2 cellular contexts compared by ENCODE assay signal in genomic region chr2:47661310-47661709, GRCh38.
TF ChIP-seq lines count a peak whose summit lies in the region.

No MANE protein-coding gene starts in this region.

TF ChIP-seq in GM23338, 12 proteins besides CTCF, POLR2A, EP300 and RAD21 (continued from another document):
- TF ChIP-seq ZNF462 (CRISPR knock-in tag; IDR thresholded peaks at IDR 0.05), result no peak
- no peak for TF ChIP-seq CREB1 (CRISPR knock-in tag; IDR thresholded peaks at IDR 0.05; ENCODE audit: low read depth)
- TF ChIP-seq POLR2AphosphoS5 (IDR thresholded peaks at IDR 0.05; ENCODE audit: low read depth), result no peak
- TF ChIP-seq ETS1 (IDR thresholded peaks at IDR 0.05), result no peak
- no peak for TF ChIP-seq REST (IDR thresholded peaks at IDR 0.05; ENCODE audit: unreplicated experiment)
- TF ChIP-seq STAT1 (IDR thresholded peaks at IDR 0.05; ENCODE audit: unreplicated experiment), result no peak
- TF ChIP-seq ZNF331 (CRISPR knock-in tag; IDR thresholded peaks at IDR 0.05; ENCODE audit: low read depth), result no peak

TF ChIP-seq in H1, 55 proteins besides CTCF, POLR2A, EP300 and RAD21 (continued from another document):
- TF ChIP-seq ZNF274 (IDR thresholded peaks at IDR 0.05; ENCODE audit: borderline replicate concordance, extremely low read depth, low read length) (no peak), TEAD4 (IDR thresholded peaks at IDR 0.05; ENCODE audit: low read depth, low read length) (no peak), GTF2F1 (IDR thresholded peaks at IDR 0.05; ENCODE audit: borderline replicate concordance, low read depth, low read length) (no peak), BACH1 (IDR thresholded peaks at IDR 0.05; ENCODE audit: low read length) (no peak), SUZ12 (IDR thresholded peaks at IDR 0.05; ENCODE audit: low read length) (no peak)
